In genomic region chr19:28404462-28404861, GRCh38 we compare ENCODE assay signal across 28 cellular contexts.
"Had no signal": no experiment of that assay in that cellular context is flagged by ENCODE, and none has a peak within 500 bp of the region (broad histone marks: within the 10 kb centered on the region; RNA-seq: fewer than 3 reads in every experiment).

No MANE protein-coding gene starts in this region.

- H3K4me2 ChIP-seq: SK-N-SH had no signal

- H3K9me2 ChIP-seq: SK-N-SH had no signal

- DNase-seq: activated CD4-positive, alpha-beta T cell treated with anti-CD3 and anti-CD28 coated beads, Interleukin-2, amount 10 ng/mL, durations not matched to agents 7 days and 5 days; activated CD4-positive, alpha-beta T cell treated with anti-CD3 and anti-CD28 coated beads, Interleukin-2, amount 50 U/mL, for 48 hours; activated CD8-positive, alpha-beta T cell treated with anti-CD3 and anti-CD28 coated beads, Interleukin-2, amount 10 ng/mL, durations not matched to agents 7 days and 5 days; activated gamma-delta T cell treated with Interleukin-2 at 50 U/mL for 16 hours; activated naive CD4-positive, alpha-beta T cell treated with anti-CD3 and anti-CD28 coated beads for 36 hours; activated T-cell treated with anti-CD3 and anti-CD28 coated beads, Interleukin-2, amount 50 U/mL, for 24 hours; body of pancreas; caudate nucleus; cerebellar nuclear complex; Kasumi-1; KG1; MG63; NCI-H1105; NCI-H1417 treated with DMSO at 0.1 percent for 48 hours; NCI-H187 treated with DMSO at 0.1 percent for 48 hours; NCI-H2081; NCI-H226; NCI-H510A; NCI-H526; NCI-H748 treated with DMSO at 0.1 percent for 48 hours; PC-3; Peyer's patch; RPMI8226; SHP77 treated with DMSO at 0.1 percent for 48 hours; SK-N-SH had no signal

- H3K4me1 ChIP-seq: adrenal gland, body of pancreas, breast epithelium, Peyer's patch, SJSA1 had no signal

- H3K9me3 ChIP-seq: adrenal gland, body of pancreas, breast epithelium, MG63, Peyer's patch, SJSA1, SK-N-SH had no signal

- H3K9ac ChIP-seq: SK-N-SH had no signal

- H3K4me3 ChIP-seq: adrenal gland, body of pancreas, breast epithelium, MG63, Peyer's patch, SJSA1 had no signal

- H3K36me3 ChIP-seq: adrenal gland, breast epithelium, MG63, Peyer's patch, SJSA1 had no signal

- H3K27ac ChIP-seq: body of pancreas, breast epithelium, Peyer's patch, SJSA1 had no signal

- H3K27me3 ChIP-seq: body of pancreas, MG63, Peyer's patch, SJSA1 had no signal
